In the genomic region with DNA sequence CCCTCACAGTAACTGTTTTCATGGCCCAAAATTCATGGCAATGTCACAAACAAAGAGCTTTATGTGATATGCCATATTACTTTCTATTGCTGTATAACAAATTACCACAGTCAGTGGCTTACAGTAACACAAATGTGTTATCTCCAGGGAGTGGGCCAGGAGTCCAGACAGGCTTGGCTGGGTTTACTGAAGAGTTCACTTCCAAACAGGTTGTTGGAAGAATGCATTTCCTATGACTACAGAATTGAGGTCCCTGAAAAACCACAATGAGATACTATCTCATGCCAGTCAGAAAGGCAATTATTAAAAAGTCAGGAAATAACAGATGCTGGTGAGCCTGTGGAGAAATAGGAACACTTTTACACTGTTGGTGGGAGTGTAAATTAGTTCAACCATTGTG, we compare ENCODE assay signal across 26 cellular contexts.
"Had no signal": no experiment of that assay in that cellular context is flagged by ENCODE, and none has a peak within 500 bp of the region (broad histone marks: within the 10 kb centered on the region; RNA-seq: fewer than 3 reads in every experiment).

No MANE protein-coding gene starts in this region.

- H3K36me3 ChIP-seq: ascending aorta, cardiac muscle cell had no signal

- H3K9me3 ChIP-seq: ascending aorta, body of pancreas had no signal

- FAIRE-seq: RCC 7860 had no signal

- ATAC-seq: activated naive CD4-positive, alpha-beta T cell treated with anti-CD3 and anti-CD28 coated beads, Interleukin-2, amount 50 U/mL, for 72 hours; activated naive CD8-positive, alpha-beta T cell treated with anti-CD3 and anti-CD28 coated beads, Interleukin-2, amount 50 U/mL, for 24 hours; activated T-cell treated with anti-CD3 and anti-CD28 coated beads, Interleukin-2, amount 50 U/mL, for 4 hours; body of pancreas; T-cell had no signal

- DNase-seq: activated CD4-positive, alpha-beta memory T cell treated with anti-CD3 and anti-CD28 coated beads for 36 hours; activated CD4-positive, alpha-beta T cell treated with anti-CD3 and anti-CD28 coated beads, Interleukin-2, amount 10 ng/mL, durations not matched to agents 7 days and 5 days; activated CD4-positive, CD25-positive, alpha-beta regulatory T cell; activated CD8-positive, alpha-beta memory T cell treated with anti-CD3 and anti-CD28 coated beads for 24 hours; activated effector memory CD4-positive, alpha-beta T cell treated with anti-CD3 and anti-CD28 coated beads, Interleukin-2, amount 50 U/mL, for 16 hours; activated naive CD4-positive, alpha-beta T cell treated with Interleukin-2 at 50 U/mL for 16 hours; activated naive CD8-positive, alpha-beta T cell treated with anti-CD3 and anti-CD28 coated beads, Interleukin-2, amount 50 U/mL, for 24 hours; activated T-cell treated with anti-CD3 and anti-CD28 coated beads, Interleukin-2, amount 50 U/mL, for 4 hours; amniotic stem cell; body of pancreas; Kasumi-1; KBM-7; MV-4-11; NCI-H1092 treated with DMSO at 0.1 percent for 48 hours; NCI-H1417 treated with DMSO at 0.1 percent for 48 hours; NCI-H1694 treated with DMSO at 0.1 percent for 48 hours; NCI-H2081; NCI-H524; T-cell; T-helper 2 cell had no signal

- H3K4me1 ChIP-seq: ascending aorta, body of pancreas had no signal

- H3K27me3 ChIP-seq: ascending aorta, body of pancreas, cardiac muscle cell had no signal

- H3K4me3 ChIP-seq: ascending aorta, body of pancreas, cardiac muscle cell, SK-N-MC had no signal

- H3K27ac ChIP-seq: ascending aorta, body of pancreas, cardiac muscle cell, SK-N-MC, VCaP had no signal
